Comparison of ENCODE assay signal across 8 cellular contexts in genomic region chr4:167233523-167234387, GRCh38. TPM values are rescaled to one million over a fixed set of nuclear protein-coding genes. Genes with fewer than 3 reads are reported as not detected.
A peak's percentile ranks its signal among the peaks of the same experiment; 100 is the strongest.
DNase-seq lines count a peak whose midpoint lies in the region; ATAC-seq and TF ChIP-seq lines count a peak whose summit lies in the region.

No MANE protein-coding gene starts in this region.

- H3K4me2 ChIP-seq in HCT116 (ENCODE audit: low read length) = peak overlapping the region; percentile 97

- H3K79me2 ChIP-seq in HCT116 (ENCODE audit: insufficient read depth, low read length) = no peaks in the 10 kb centered on the region

- RAD21 ChIA-PET in HCT116 (lab: Charles Lee; ENCODE audit: low non-redundant PET in 1 of 2, low total read pairs in 2 of 2, uncharacterized antibody in 2 of 2, unreplicated experiment in 2 of 2) = no interaction called here

- no peak for TF ChIP-seq RAD21 in HCT116 (IDR thresholded peaks at IDR 0.05; ENCODE audit: low read depth)

- no peaks in the 10 kb centered on the region for H3K9me3 ChIP-seq in Caco-2
- no peaks in the 10 kb centered on the region for H3K9me3 ChIP-seq in HCT116 (ENCODE audit: control insufficient read depth in 1 of 2, insufficient read depth in 1 of 2, low read depth in 1 of 2, low read length in 2 of 2)
- H3K9me3 ChIP-seq in SK-N-MC (ENCODE audit: low read depth, low read length) = no peaks in the 10 kb centered on the region

- TF ChIP-seq CTCF in Caco-2 (IDR thresholded peaks at IDR 0.05; ENCODE audit: insufficient read depth in 1 of 2, low read depth in 1 of 2, low read length in 1 of 2, severe bottlenecking in 1 of 2, unreplicated experiment in 1 of 2) (no peak), HCT116 (IDR thresholded peaks at IDR 0.05 in 2 of 3, conservative IDR thresholded peaks at IDR 0.05 in 1 of 3; ENCODE audit: borderline replicate concordance in 1 of 3, insufficient read depth in 1 of 3, low read depth in 2 of 3, low read length in 2 of 3) (no peak), foreskin fibroblast (IDR thresholded peaks at IDR 0.05; ENCODE audit: low read depth, low read length) (no peak), GM20000 (IDR thresholded peaks at IDR 0.05; ENCODE audit: extremely low read depth, missing control alignments) (no peak)

- BruUV-seq in Caco-2 (replicated peaks; lab: Mats Ljungman, UMichigan) (no TSS peak), HCT116 (replicated peaks; lab: Mats Ljungman, UMichigan) (no TSS peak)

- no peak overlapping the region for H3K27ac ChIP-seq in HCT116 (ENCODE audit: low read depth, low read length)
- H3K27ac ChIP-seq in SK-N-MC = no peak overlapping the region

- H4K20me1 ChIP-seq in HCT116 (ENCODE audit: insufficient read depth) = no peaks in the 10 kb centered on the region

- H3K4me1 Mint-ChIP-seq in Caco-2 (ENCODE audit: low read depth, unreplicated experiment) = peaks cover 6% of the 10 kb centered on the region

- TF ChIP-seq POLR2A in HCT116 (IDR thresholded peaks at IDR 0.05; ENCODE audit: borderline replicate concordance, extremely low read depth, insufficient read depth, insufficient read length) = no peak

- H3K27me3 ChIP-seq in Caco-2 (replicated peaks; ENCODE audit: control insufficient read depth, insufficient read depth, low read length) (no peaks in the 10 kb centered on the region; the same call in 1 of the 2 replicates), HCT116 (ENCODE audit: insufficient read depth, low read length) (no peaks in the 10 kb centered on the region)

- no peaks in the 10 kb centered on the region for H3K4me1 ChIP-seq in Caco-2
- H3K4me1 ChIP-seq in HCT116 (ENCODE audit: control insufficient read depth in 1 of 2, insufficient read depth in 2 of 2, low read length in 2 of 2) = peaks cover 4 to 10% of the 10 kb centered on the region in 2 experiments; a peak in 1 of 4 replicates

- peak; percentile 55 for ATAC-seq in HCT116

- H3K9ac ChIP-seq in HCT116 (ENCODE audit: low read length) = peak overlapping the region; percentile 53
- no peak overlapping the region for H3K9ac ChIP-seq in SK-N-MC (ENCODE audit: insufficient read length)

- H3K36me3 Mint-ChIP-seq in Caco-2 (ENCODE audit: insufficient read depth, unreplicated experiment) = no peaks in the 10 kb centered on the region

- POLR2A ChIA-PET in Caco-2 (lab: Charles Lee) = no interaction called here
- POLR2A ChIA-PET in HCT116 (lab: Charles Lee) = no interaction called here

- no peak overlapping the region for H3K27ac Mint-ChIP-seq in Caco-2 (ENCODE audit: unreplicated experiment)

- H3K36me3 ChIP-seq in Caco-2 (ENCODE audit: control insufficient read depth, insufficient read depth, low read length) (no peaks in the 10 kb centered on the region), HCT116 (ENCODE audit: control insufficient read depth in 1 of 2, insufficient read depth in 2 of 2, low read length in 2 of 2) (no peaks in the 10 kb centered on the region), SK-N-MC (ENCODE audit: insufficient read depth, low read length) (no peaks in the 10 kb centered on the region)

- H3K9me3 Mint-ChIP-seq in Caco-2 (ENCODE audit: unreplicated experiment) = no peaks in the 10 kb centered on the region

- peak overlapping the region; percentile 73 for H3K4me3 Mint-ChIP-seq in Caco-2 (ENCODE audit: unreplicated experiment)

- peaks cover 14% of the 10 kb centered on the region for H3K27me3 Mint-ChIP-seq in Caco-2 (ENCODE audit: insufficient read depth, unreplicated experiment)

- intact Hi-C loops in Caco-2 (cut with micrococcal nuclease; ENCODE audit: unreplicated experiment) = loop anchor here (1.0 kb wide), 1 partner anchor 212 kb away; no protein-coding TSS in a partner anchor
- intact Hi-C loops in HCT116 (cut with micrococcal nuclease) = no loop called here

- peak overlapping the region; percentile 38 for H3K4me3 ChIP-seq in Caco-2 (ENCODE audit: low read depth, low read length)
- peak overlapping the region; percentile 59 to 75 for H3K4me3 ChIP-seq in HCT116 (replicated peaks in 1 of 2; ENCODE audit: low read depth in 1 of 2, low read length in 2 of 2)
- H3K4me3 ChIP-seq in SK-N-MC = peak overlapping the region; percentile 73
- peak overlapping the region; percentile 5 to 46 for H3K4me3 ChIP-seq in foreskin fibroblast (ENCODE audit: low read depth in 1 of 2, low read length in 2 of 2)

- H3K9me2 ChIP-seq in HCT116 (ENCODE audit: insufficient read depth) = no peaks in the 10 kb centered on the region

- H2AFZ ChIP-seq in HCT116 (ENCODE audit: low read depth, low read length, poor library complexity, severe bottlenecking) = peak overlapping the region; percentile 70

- peak in 1 of 2 experiments; percentile 5 for DNase-seq in Caco-2
- DNase-seq in HCT116 (ENCODE audit: low read depth, low spot score) = no peak
- no peak for DNase-seq in SK-N-MC (ENCODE audit: low read depth, low spot score)
- DNase-seq in foreskin fibroblast = peak in 1 of 2 donors; percentile 30
- DNase-seq in nucleus accumbens (lab: John Stamatoyannopoulos, UW) = peak in 53 of 56 donors; percentile 18 to 89 (median 67)
- DNase-seq in GM20000 (ENCODE audit: low spot score) = no peak
- no peak for DNase-seq in NCI-H2196 (lab: John Stamatoyannopoulos, UW; ENCODE audit: unreplicated experiment)
- no peak for DNase-seq in NCI-H1092 (lab: John Stamatoyannopoulos, UW)

- CTCF ChIA-PET in Caco-2 (lab: Charles Lee) = no interaction called here
- CTCF ChIA-PET in HCT116 (lab: Charles Lee) = interaction anchor here (0.7 kb wide), 1 partner anchor 1052 kb away, joined by 4 read pairs; no protein-coding TSS in a partner anchor

TF ChIP-seq in HCT116, 20 proteins besides CTCF, POLR2A, EP300 and RAD21:
- no peak for TF ChIP-seq YY1 (IDR thresholded peaks at IDR 0.05; ENCODE audit: extremely low read depth, insufficient replicate concordance, low read depth, low read length)
- TF ChIP-seq SP1 (IDR thresholded peaks at IDR 0.05; ENCODE audit: low read depth) = no peak
- no peak for TF ChIP-seq SRF (IDR thresholded peaks at IDR 0.05; ENCODE audit: low read depth)
- no peak for TF ChIP-seq TCF7L2 (IDR thresholded peaks at IDR 0.05; ENCODE audit: borderline replicate concordance, extremely low read depth, insufficient read depth, insufficient read length)
- TF ChIP-seq POLR2AphosphoS5 (IDR thresholded peaks at IDR 0.05; ENCODE audit: low read depth, low read length) = no peak
- no peak for TF ChIP-seq ELF1 (IDR thresholded peaks at IDR 0.05; ENCODE audit: borderline replicate concordance, low read depth)
- no peak for TF ChIP-seq CBX3 (IDR thresholded peaks at IDR 0.05; ENCODE audit: low read depth)
- TF ChIP-seq ZNF274 (IDR thresholded peaks at IDR 0.05; ENCODE audit: low read depth, low read length) = no peak
- TF ChIP-seq MAX (IDR thresholded peaks at IDR 0.05) = no peak
- no peak for TF ChIP-seq ZFX (IDR thresholded peaks at IDR 0.05)
- TF ChIP-seq SIN3A (IDR thresholded peaks at IDR 0.05; ENCODE audit: low read depth) = no peak

RNA-seq across cellular contexts. Expression of gene SPOCK3, which starts 0.5 kb away (rescaled TPM):
- total RNA-seq in Caco-2 (2022) (1.3 and 3.0 TPM in 2 replicates), HCT116 (2021; ENCODE audit: unreplicated experiment) (1.7 TPM)
- 1.4 and 1.6 TPM in 2 replicates for polyA plus RNA-seq in HCT116 (2012)

Comparison
In these comparisons a context has a peak if more than half of its experiments do, and no peak if none do; other contexts are left out.
1. DNase-seq: peak in nucleus accumbens (53 of 56); none in HCT116 (single experiment), SK-N-MC (single experiment), GM20000 (single experiment), NCI-H2196 (single experiment) and NCI-H1092 (single experiment).
2. Peak in every context shown above with its lines, with median percentiles within 50 percentile points of each other: H3K4me3 ChIP-seq.